Comparison of ENCODE assay signal across 1 cellular context in the genomic region with DNA sequence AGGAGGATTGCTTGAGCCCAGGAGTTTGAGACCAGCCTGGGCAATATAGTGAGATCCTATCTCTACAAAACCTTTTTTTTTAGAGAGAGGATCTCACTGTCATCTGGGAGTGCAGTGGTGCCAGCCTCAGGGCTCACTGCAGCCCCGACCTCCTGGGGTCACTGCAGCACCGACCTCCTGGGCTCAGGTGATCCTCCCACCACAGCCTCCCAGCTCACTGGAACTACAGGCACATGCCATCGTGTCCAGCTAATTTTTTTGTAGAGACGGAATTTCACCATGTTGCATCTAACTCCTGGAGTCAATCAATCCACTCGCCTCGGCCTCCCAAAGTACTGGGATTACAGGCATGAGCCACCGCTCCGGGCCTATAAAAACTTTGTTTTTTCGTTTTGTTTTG.
TF ChIP-seq lines count a peak whose summit lies in the region.

No MANE protein-coding gene starts in this region.

TF ChIP-seq in HCT116, 20 proteins besides CTCF, POLR2A, EP300 and RAD21 (continued from another document):
- TF ChIP-seq, protein P1, sequence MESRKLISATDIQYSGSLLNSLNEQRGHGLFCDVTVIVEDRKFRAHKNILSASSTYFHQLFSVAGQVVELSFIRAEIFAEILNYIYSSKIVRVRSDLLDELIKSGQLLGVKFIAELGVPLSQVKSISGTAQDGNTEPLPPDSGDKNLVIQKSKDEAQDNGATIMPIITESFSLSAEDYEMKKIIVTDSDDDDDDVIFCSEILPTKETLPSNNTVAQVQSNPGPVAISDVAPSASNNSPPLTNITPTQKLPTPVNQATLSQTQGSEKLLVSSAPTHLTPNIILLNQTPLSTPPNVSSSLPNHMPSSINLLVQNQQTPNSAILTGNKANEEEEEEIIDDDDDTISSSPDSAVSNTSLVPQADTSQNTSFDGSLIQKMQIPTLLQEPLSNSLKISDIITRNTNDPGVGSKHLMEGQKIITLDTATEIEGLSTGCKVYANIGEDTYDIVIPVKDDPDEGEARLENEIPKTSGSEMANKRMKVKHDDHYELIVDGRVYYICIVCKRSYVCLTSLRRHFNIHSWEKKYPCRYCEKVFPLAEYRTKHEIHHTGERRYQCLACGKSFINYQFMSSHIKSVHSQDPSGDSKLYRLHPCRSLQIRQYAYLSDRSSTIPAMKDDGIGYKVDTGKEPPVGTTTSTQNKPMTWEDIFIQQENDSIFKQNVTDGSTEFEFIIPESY (IDR thresholded peaks at IDR 0.05; ENCODE audit: extremely low read depth, insufficient replicate concordance, low read length), result no peak
- no peak for TF ChIP-seq TCF7L2 (IDR thresholded peaks at IDR 0.05; ENCODE audit: borderline replicate concordance, extremely low read depth, insufficient read depth, insufficient read length)
- TF ChIP-seq CEBPB (IDR thresholded peaks at IDR 0.05; ENCODE audit: low read depth), result no peak
- TF ChIP-seq FOSL1 (IDR thresholded peaks at IDR 0.05; ENCODE audit: low read depth), result no peak
- no peak for TF ChIP-seq SIN3A (IDR thresholded peaks at IDR 0.05; ENCODE audit: low read depth)
- TF ChIP-seq ZNF274 (IDR thresholded peaks at IDR 0.05; ENCODE audit: low read depth, low read length), result no peak
- TF ChIP-seq EZH2phosphoT487 (IDR thresholded peaks at IDR 0.05; ENCODE audit: borderline replicate concordance), result no peak
- TF ChIP-seq JUND (IDR thresholded peaks at IDR 0.05), result no peak
- no peak for TF ChIP-seq ELF1 (IDR thresholded peaks at IDR 0.05; ENCODE audit: borderline replicate concordance, low read depth)
- TF ChIP-seq REST (IDR thresholded peaks at IDR 0.05; ENCODE audit: low read depth), result no peak
